Comparison of ENCODE assay signal across 1 cellular context in genomic region chr7:101386558-101387199, GRCh38.
TF ChIP-seq lines count a peak whose summit lies in the region.

No MANE protein-coding gene starts in this region.

TF ChIP-seq in HepG2, 621 proteins besides CTCF, POLR2A, EP300 and RAD21 (continued from another document and continues in another):
- TF ChIP-seq, protein P1, sequence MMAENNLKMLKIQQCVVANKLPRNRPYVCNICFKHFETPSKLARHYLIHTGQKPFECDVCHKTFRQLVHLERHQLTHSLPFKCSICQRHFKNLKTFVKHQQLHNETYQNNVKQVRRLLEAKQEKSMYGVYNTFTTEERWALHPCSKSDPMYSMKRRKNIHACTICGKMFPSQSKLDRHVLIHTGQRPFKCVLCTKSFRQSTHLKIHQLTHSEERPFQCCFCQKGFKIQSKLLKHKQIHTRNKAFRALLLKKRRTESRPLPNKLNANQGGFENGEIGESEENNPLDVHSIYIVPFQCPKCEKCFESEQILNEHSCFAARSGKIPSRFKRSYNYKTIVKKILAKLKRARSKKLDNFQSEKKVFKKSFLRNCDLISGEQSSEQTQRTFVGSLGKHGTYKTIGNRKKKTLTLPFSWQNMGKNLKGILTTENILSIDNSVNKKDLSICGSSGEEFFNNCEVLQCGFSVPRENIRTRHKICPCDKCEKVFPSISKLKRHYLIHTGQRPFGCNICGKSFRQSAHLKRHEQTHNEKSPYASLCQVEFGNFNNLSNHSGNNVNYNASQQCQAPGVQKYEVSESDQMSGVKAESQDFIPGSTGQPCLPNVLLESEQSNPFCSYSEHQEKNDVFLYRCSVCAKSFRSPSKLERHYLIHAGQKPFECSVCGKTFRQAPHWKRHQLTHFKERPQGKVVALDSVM (CRISPR knock-in tag; IDR thresholded peaks at IDR 0.05), result no peak
- no peak for TF ChIP-seq SRSF4 (IDR thresholded peaks at IDR 0.05; ENCODE audit: low read depth, low read length, poor library complexity, severe bottlenecking)
- no peak for TF ChIP-seq DNMT3B (CRISPR knock-in tag; conservative IDR thresholded peaks at IDR 0.05)
- no peak for TF ChIP-seq CREB1 (IDR thresholded peaks at IDR 0.05)
- no peak for TF ChIP-seq CREB1 (CRISPR knock-in tag; IDR thresholded peaks at IDR 0.05)
- TF ChIP-seq, protein P2, sequence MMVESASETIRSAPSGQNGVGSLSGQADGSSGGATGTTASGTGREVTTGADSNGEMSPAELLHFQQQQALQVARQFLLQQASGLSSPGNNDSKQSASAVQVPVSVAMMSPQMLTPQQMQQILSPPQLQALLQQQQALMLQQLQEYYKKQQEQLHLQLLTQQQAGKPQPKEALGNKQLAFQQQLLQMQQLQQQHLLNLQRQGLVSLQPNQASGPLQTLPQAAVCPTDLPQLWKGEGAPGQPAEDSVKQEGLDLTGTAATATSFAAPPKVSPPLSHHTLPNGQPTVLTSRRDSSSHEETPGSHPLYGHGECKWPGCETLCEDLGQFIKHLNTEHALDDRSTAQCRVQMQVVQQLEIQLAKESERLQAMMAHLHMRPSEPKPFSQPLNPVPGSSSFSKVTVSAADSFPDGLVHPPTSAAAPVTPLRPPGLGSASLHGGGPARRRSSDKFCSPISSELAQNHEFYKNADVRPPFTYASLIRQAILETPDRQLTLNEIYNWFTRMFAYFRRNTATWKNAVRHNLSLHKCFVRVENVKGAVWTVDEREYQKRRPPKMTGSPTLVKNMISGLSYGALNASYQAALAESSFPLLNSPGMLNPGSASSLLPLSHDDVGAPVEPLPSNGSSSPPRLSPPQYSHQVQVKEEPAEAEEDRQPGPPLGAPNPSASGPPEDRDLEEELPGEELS (CRISPR knock-in tag; IDR thresholded peaks at IDR 0.05), result peak; percentile 33
- no peak for TF ChIP-seq CBX5 (CRISPR knock-in tag; IDR thresholded peaks at IDR 0.05; ENCODE audit: borderline replicate concordance)
- TF ChIP-seq, protein P3, sequence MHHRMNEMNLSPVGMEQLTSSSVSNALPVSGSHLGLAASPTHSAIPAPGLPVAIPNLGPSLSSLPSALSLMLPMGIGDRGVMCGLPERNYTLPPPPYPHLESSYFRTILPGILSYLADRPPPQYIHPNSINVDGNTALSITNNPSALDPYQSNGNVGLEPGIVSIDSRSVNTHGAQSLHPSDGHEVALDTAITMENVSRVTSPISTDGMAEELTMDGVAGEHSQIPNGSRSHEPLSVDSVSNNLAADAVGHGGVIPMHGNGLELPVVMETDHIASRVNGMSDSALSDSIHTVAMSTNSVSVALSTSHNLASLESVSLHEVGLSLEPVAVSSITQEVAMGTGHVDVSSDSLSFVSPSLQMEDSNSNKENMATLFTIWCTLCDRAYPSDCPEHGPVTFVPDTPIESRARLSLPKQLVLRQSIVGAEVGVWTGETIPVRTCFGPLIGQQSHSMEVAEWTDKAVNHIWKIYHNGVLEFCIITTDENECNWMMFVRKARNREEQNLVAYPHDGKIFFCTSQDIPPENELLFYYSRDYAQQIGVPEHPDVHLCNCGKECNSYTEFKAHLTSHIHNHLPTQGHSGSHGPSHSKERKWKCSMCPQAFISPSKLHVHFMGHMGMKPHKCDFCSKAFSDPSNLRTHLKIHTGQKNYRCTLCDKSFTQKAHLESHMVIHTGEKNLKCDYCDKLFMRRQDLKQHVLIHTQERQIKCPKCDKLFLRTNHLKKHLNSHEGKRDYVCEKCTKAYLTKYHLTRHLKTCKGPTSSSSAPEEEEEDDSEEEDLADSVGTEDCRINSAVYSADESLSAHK (CRISPR knock-in tag; IDR thresholded peaks at IDR 0.05; ENCODE audit: borderline replicate concordance), result no peak
- no peak for TF ChIP-seq KLF12 (CRISPR knock-in tag; IDR thresholded peaks at IDR 0.05; ENCODE audit: borderline replicate concordance)
- no peak for TF ChIP-seq SUZ12 (IDR thresholded peaks at IDR 0.05; ENCODE audit: low read depth, low read length)
- TF ChIP-seq CREB3 (CRISPR knock-in tag; IDR thresholded peaks at IDR 0.05), result no peak
- TF ChIP-seq NFE2 (CRISPR knock-in tag; IDR thresholded peaks at IDR 0.05), result no peak
- TF ChIP-seq HMGXB4 (CRISPR knock-in tag; IDR thresholded peaks at IDR 0.05; ENCODE audit: borderline replicate concordance in 1 of 2, low read depth in 1 of 2), result peak; percentile 20 to 31; a peak in 1 of 4 replicates
- TF ChIP-seq BRD4 (CRISPR knock-in tag; IDR thresholded peaks at IDR 0.05), result no peak
- peak; percentile 83 for TF ChIP-seq ZBTB7B (CRISPR knock-in tag; IDR thresholded peaks at IDR 0.05)
- TF ChIP-seq, protein P4, sequence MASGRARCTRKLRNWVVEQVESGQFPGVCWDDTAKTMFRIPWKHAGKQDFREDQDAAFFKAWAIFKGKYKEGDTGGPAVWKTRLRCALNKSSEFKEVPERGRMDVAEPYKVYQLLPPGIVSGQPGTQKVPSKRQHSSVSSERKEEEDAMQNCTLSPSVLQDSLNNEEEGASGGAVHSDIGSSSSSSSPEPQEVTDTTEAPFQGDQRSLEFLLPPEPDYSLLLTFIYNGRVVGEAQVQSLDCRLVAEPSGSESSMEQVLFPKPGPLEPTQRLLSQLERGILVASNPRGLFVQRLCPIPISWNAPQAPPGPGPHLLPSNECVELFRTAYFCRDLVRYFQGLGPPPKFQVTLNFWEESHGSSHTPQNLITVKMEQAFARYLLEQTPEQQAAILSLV (CRISPR knock-in tag; IDR thresholded peaks at IDR 0.05; ENCODE audit: borderline replicate concordance), result no peak; the same call in 1 of the 2 replicates
- no peak for TF ChIP-seq SMAD9 (CRISPR knock-in tag; IDR thresholded peaks at IDR 0.05)
- no peak for TF ChIP-seq ZNF446 (CRISPR knock-in tag; IDR thresholded peaks at IDR 0.05)
- no peak for TF ChIP-seq U2AF2 (IDR thresholded peaks at IDR 0.05; ENCODE audit: low read depth, low read length)
- TF ChIP-seq HIC2 (CRISPR knock-in tag; IDR thresholded peaks at IDR 0.05; ENCODE audit: low read depth), result no peak
- TF ChIP-seq JARID2 (CRISPR knock-in tag; IDR thresholded peaks at IDR 0.05; ENCODE audit: insufficient replicate concordance), result no peak
- 0 out of 3 replicates have a peak, but pooled peaks have one; percentile 11 for TF ChIP-seq MXI1 (IDR thresholded peaks at IDR 0.05; ENCODE audit: borderline replicate concordance, low read depth, low read length)
- no peak for TF ChIP-seq ZSCAN30 (CRISPR knock-in tag; IDR thresholded peaks at IDR 0.05)
- no peak for TF ChIP-seq ZNF484 (CRISPR knock-in tag; IDR thresholded peaks at IDR 0.05; ENCODE audit: borderline replicate concordance, low read depth)
- no peak for TF ChIP-seq PLRG1 (conservative IDR thresholded peaks at IDR 0.05)
- TF ChIP-seq, protein P5, sequence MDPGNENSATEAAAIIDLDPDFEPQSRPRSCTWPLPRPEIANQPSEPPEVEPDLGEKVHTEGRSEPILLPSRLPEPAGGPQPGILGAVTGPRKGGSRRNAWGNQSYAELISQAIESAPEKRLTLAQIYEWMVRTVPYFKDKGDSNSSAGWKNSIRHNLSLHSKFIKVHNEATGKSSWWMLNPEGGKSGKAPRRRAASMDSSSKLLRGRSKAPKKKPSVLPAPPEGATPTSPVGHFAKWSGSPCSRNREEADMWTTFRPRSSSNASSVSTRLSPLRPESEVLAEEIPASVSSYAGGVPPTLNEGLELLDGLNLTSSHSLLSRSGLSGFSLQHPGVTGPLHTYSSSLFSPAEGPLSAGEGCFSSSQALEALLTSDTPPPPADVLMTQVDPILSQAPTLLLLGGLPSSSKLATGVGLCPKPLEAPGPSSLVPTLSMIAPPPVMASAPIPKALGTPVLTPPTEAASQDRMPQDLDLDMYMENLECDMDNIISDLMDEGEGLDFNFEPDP (CRISPR knock-in tag; conservative IDR thresholded peaks at IDR 0.05), result no peak
- TF ChIP-seq WIZ (CRISPR knock-in tag; IDR thresholded peaks at IDR 0.05), result no peak
- TF ChIP-seq, protein P6, sequence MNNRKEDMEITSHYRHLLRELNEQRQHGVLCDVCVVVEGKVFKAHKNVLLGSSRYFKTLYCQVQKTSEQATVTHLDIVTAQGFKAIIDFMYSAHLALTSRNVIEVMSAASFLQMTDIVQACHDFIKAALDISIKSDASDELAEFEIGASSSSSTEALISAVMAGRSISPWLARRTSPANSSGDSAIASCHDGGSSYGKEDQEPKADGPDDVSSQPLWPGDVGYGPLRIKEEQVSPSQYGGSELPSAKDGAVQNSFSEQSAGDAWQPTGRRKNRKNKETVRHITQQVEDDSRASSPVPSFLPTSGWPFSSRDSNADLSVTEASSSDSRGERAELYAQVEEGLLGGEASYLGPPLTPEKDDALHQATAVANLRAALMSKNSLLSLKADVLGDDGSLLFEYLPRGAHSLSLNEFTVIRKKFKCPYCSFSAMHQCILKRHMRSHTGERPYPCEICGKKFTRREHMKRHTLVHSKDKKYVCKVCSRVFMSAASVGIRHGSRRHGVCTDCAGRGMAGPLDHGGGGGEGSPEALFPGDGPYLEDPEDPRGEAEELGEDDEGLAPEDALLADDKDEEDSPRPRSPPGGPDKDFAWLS (CRISPR knock-in tag; IDR thresholded peaks at IDR 0.05; ENCODE audit: borderline replicate concordance), result no peak
- TF ChIP-seq HOXA7 (CRISPR knock-in tag; IDR thresholded peaks at IDR 0.05), result no peak
- TF ChIP-seq EED (CRISPR knock-in tag; IDR thresholded peaks at IDR 0.05), result no peak
- TF ChIP-seq ZFX (CRISPR knock-in tag; IDR thresholded peaks at IDR 0.05; ENCODE audit: low read depth), result peak; percentile 67; the same call in 1 of the 2 replicates
- TF ChIP-seq ZNF775 (CRISPR knock-in tag; IDR thresholded peaks at IDR 0.05; ENCODE audit: borderline replicate concordance), result no peak
- no peak for TF ChIP-seq PRMT3 (CRISPR knock-in tag; IDR thresholded peaks at IDR 0.05; ENCODE audit: borderline replicate concordance, low read depth)
- no peak for TF ChIP-seq SNAPC2 (CRISPR knock-in tag; IDR thresholded peaks at IDR 0.05)
- no peak for TF ChIP-seq ADNP (CRISPR knock-in tag; IDR thresholded peaks at IDR 0.05)
- no peak for TF ChIP-seq ZNF790 (CRISPR knock-in tag; IDR thresholded peaks at IDR 0.05; ENCODE audit: borderline replicate concordance)
- TF ChIP-seq ZNF615 (CRISPR knock-in tag; IDR thresholded peaks at IDR 0.05; ENCODE audit: borderline replicate concordance), result 0 out of 2 replicates have a peak, but pooled peaks have one; percentile 53
- peak; percentile 35; the same call in 1 of the 2 replicates for TF ChIP-seq ZSCAN21 (CRISPR knock-in tag; IDR thresholded peaks at IDR 0.05; ENCODE audit: borderline replicate concordance)
- TF ChIP-seq, protein P7, sequence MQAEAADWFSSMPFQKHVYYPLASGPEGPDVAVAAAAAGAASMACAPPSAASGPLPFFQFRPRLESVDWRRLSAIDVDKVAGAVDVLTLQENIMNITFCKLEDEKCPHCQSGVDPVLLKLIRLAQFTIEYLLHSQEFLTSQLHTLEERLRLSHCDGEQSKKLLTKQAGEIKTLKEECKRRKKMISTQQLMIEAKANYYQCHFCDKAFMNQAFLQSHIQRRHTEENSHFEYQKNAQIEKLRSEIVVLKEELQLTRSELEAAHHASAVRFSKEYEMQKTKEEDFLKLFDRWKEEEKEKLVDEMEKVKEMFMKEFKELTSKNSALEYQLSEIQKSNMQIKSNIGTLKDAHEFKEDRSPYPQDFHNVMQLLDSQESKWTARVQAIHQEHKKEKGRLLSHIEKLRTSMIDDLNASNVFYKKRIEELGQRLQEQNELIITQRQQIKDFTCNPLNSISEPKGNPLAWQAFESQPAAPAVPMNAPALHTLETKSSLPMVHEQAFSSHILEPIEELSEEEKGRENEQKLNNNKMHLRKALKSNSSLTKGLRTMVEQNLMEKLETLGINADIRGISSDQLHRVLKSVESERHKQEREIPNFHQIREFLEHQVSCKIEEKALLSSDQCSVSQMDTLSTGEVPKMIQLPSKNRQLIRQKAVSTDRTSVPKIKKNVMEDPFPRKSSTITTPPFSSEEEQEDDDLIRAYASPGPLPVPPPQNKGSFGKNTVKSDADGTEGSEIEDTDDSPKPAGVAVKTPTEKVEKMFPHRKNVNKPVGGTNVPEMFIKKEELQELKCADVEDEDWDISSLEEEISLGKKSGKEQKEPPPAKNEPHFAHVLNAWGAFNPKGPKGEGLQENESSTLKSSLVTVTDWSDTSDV (CRISPR knock-in tag; IDR thresholded peaks at IDR 0.05), result no peak
- TF ChIP-seq DPF2 (CRISPR knock-in tag; IDR thresholded peaks at IDR 0.05; ENCODE audit: borderline replicate concordance, low read depth), result peak; percentile 70
- TF ChIP-seq HNF4A (CRISPR knock-in tag; IDR thresholded peaks at IDR 0.05), result peak; percentile 97
- peak; percentile 4; the same call in 1 of the 2 replicates for TF ChIP-seq CEBPG (CRISPR knock-in tag; IDR thresholded peaks at IDR 0.05)
